9 cellular contexts compared by ENCODE assay signal in the genomic region with DNA sequence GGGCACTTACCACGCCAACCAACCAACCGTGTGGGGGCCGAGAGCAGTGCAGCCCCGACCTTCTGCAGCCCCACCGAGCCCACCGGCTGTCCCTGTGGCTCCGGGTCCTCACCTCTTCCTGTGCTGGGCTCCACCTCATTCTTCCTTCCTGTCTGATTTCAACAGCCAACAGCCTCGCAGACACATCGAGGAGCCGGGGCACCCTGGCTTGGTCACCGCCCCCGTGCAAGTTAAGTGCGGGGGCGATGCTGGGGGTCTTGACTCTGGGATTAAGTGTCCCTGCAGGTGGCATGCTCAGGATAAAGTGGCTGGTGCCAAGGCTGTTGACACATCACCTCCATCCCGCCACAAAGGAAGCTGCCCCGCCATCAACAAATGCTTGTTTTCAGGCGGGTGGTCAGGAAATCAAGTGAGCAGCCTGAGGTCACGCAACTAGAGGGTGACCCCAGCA. TPM values are rescaled to one million over a fixed set of nuclear protein-coding genes. Genes with fewer than 3 reads are reported as not detected.
A peak's percentile ranks its signal among the peaks of the same experiment; 100 is the strongest.
DNase-seq lines count a peak whose midpoint lies in the region; TF ChIP-seq lines count a peak whose summit lies in the region.
"Had no signal": no experiment of that assay in that cellular context is flagged by ENCODE, and none has a peak within 500 bp of the region (broad histone marks: within the 10 kb centered on the region; RNA-seq: fewer than 3 reads in every experiment).

A gene with protein sequence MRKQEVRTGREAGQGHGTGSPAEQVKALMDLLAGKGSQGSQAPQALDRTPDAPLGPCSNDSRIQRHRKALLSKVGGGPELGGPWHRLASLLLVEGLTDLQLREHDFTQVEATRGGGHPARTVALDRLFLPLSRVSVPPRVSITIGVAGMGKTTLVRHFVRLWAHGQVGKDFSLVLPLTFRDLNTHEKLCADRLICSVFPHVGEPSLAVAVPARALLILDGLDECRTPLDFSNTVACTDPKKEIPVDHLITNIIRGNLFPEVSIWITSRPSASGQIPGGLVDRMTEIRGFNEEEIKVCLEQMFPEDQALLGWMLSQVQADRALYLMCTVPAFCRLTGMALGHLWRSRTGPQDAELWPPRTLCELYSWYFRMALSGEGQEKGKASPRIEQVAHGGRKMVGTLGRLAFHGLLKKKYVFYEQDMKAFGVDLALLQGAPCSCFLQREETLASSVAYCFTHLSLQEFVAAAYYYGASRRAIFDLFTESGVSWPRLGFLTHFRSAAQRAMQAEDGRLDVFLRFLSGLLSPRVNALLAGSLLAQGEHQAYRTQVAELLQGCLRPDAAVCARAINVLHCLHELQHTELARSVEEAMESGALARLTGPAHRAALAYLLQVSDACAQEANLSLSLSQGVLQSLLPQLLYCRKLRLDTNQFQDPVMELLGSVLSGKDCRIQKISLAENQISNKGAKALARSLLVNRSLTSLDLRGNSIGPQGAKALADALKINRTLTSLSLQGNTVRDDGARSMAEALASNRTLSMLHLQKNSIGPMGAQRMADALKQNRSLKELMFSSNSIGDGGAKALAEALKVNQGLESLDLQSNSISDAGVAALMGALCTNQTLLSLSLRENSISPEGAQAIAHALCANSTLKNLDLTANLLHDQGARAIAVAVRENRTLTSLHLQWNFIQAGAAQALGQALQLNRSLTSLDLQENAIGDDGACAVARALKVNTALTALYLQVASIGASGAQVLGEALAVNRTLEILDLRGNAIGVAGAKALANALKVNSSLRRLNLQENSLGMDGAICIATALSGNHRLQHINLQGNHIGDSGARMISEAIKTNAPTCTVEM (minus strand): TSS at position 102 of the 451 bp plus-strand sequence. CDS start 12,367 bp downstream, outside the sequence.

- H4K20me1 ChIP-seq in osteoblast (ENCODE audit: insufficient read depth, low read length) (no peaks in the 10 kb centered on the region), smooth muscle cell (ENCODE audit: low read depth) (no peaks in the 10 kb centered on the region)

- H3F3A ChIP-seq in smooth muscle cell (ENCODE audit: low read depth): no peaks in the 10 kb centered on the region

- H3K9ac ChIP-seq in smooth muscle cell (ENCODE audit: low read depth): no peak within 1 kb of the TSS

- no peaks in the 10 kb centered on the region for H3K27me3 ChIP-seq in Peyer's patch
- H3K27me3 ChIP-seq in osteoblast (ENCODE audit: insufficient read depth, low read length): no peaks in the 10 kb centered on the region
- no peaks in the 10 kb centered on the region for H3K27me3 ChIP-seq in dorsolateral prefrontal cortex
- no peaks in the 10 kb centered on the region for H3K27me3 ChIP-seq in smooth muscle cell (ENCODE audit: low read depth)

- H3K27ac ChIP-seq in Peyer's patch (peak within 1 kb of the TSS; percentile 61 to 80 (median 62)), osteoblast (ENCODE audit: low read depth, low read length) (no peak within 1 kb of the TSS), dorsolateral prefrontal cortex (no peak within 1 kb of the TSS), smooth muscle cell (ENCODE audit: low read depth) (no peak within 1 kb of the TSS)
- H3K27ac ChIP-seq: RWPE1 had no signal

- TF ChIP-seq POLR2A in GM10847 (IDR thresholded peaks at IDR 0.05; ENCODE audit: extremely low read depth, insufficient read length): peak; percentile 32
- no peak for TF ChIP-seq POLR2A in Peyer's patch (IDR thresholded peaks at IDR 0.05)

- peak in 2 of 3 donors; percentile 69 to 77 for DNase-seq in Peyer's patch
- peak; percentile 34 for DNase-seq in activated gamma-delta T cell treated with anti-CD3 and anti-CD28 coated beads, Interleukin-2, amount 50 U/mL, for 16 hours (ENCODE audit: low read depth)
- peak; percentile 66 for DNase-seq in osteoblast (ENCODE audit: insufficient read length, low spot score, missing footprints)
- DNase-seq in dorsolateral prefrontal cortex: no peak
- DNase-seq in glomerular visceral epithelial cell (ENCODE audit: extremely low spot score): no peak
- DNase-seq in smooth muscle cell (lab: John Stamatoyannopoulos, UW; ENCODE audit: unreplicated experiment): no peak
- DNase-seq in posterior vena cava (ENCODE audit: low spot score): no peak

- H3K4me1 ChIP-seq in Peyer's patch (peaks cover 0 to 32% (median 9%) of the 10 kb centered on the region in 4 donors), osteoblast (ENCODE audit: insufficient read depth, low read length) (no peaks in the 10 kb centered on the region), smooth muscle cell (ENCODE audit: low read depth) (no peaks in the 10 kb centered on the region)

- H3K79me2 ChIP-seq in osteoblast (ENCODE audit: insufficient read depth, low read length): no peaks in the 10 kb centered on the region
- H3K79me2 ChIP-seq in smooth muscle cell (ENCODE audit: low read depth): no peaks in the 10 kb centered on the region

- 88% methylated on average over 18 of the region's 18 CpGs for WGBS in smooth muscle cell (ENCODE audit: low lambda C conversion rate)

- H3K9me3 ChIP-seq in Peyer's patch: no peaks in the 10 kb centered on the region
- no peaks in the 10 kb centered on the region for H3K9me3 ChIP-seq in osteoblast (ENCODE audit: low read depth, low read length)
- H3K9me3 ChIP-seq in smooth muscle cell (replicated peaks; ENCODE audit: low read depth): no peaks in the 10 kb centered on the region

- H3K4me2 ChIP-seq in osteoblast (ENCODE audit: insufficient read depth, low read length) (no peak within 1 kb of the TSS), smooth muscle cell (no peak within 1 kb of the TSS)

- TF ChIP-seq CTCF in Peyer's patch (IDR thresholded peaks at IDR 0.05) (no peak), osteoblast (IDR thresholded peaks at IDR 0.05; ENCODE audit: extremely low read depth, low read depth, low read length) (no peak), dorsolateral prefrontal cortex (IDR thresholded peaks at IDR 0.05 in 54 of 56, conservative IDR thresholded peaks at IDR 0.05 in 2 of 56; ENCODE audit: low read depth in 1 of 56, partially characterized antibody in 56 of 56) (no peak), smooth muscle cell (IDR thresholded peaks at IDR 0.05; ENCODE audit: borderline replicate concordance, insufficient read depth, poor library complexity, severe bottlenecking) (no peak)

- H3K4me3 ChIP-seq in Peyer's patch (peak within 1 kb of the TSS; percentile 45 to 56 (median 50)), osteoblast (ENCODE audit: insufficient read depth, low read length) (no peak within 1 kb of the TSS), dorsolateral prefrontal cortex (peak within 1 kb of the TSS in 1 of 59 donors; percentile 36), smooth muscle cell (no peak within 1 kb of the TSS)

- H3K36me3 ChIP-seq in Peyer's patch: no peaks in the 10 kb centered on the region
- H3K36me3 ChIP-seq in osteoblast (ENCODE audit: insufficient read depth, low read length): no peaks in the 10 kb centered on the region
- no peaks in the 10 kb centered on the region for H3K36me3 ChIP-seq in smooth muscle cell (ENCODE audit: low read depth)

- H2AFZ ChIP-seq in osteoblast (ENCODE audit: low read length) (no peak within 1 kb of the TSS), smooth muscle cell (ENCODE audit: low read depth) (no peak within 1 kb of the TSS)

- intact Hi-C loops in dorsolateral prefrontal cortex (cut with DNase I) (no loop called here), posterior vena cava (cut with DNase I) (no loop called here)

RNA-seq across cellular contexts. Expression of the gene that starts here (rescaled TPM):
- total RNA-seq in Peyer's patch (10 to 100 TPM in 1 of 4 donors, 1 to 10 TPM in 3; 4.4 to 32.2 (median 7.3) TPM), osteoblast (under 0.01 and 0.29 TPM in 2 replicates), dorsolateral prefrontal cortex (1 to 10 TPM in 11 of 120 experiments, under 1 TPM in 104, not detected in 5; 0.06 to 2.1 (median 0.39) TPM), smooth muscle cell (not detected in 2 replicates), posterior vena cava (1 to 10 TPM in 1 of 2 donors, under 1 TPM in 1; 0.81 to 1.0 TPM)
- 0.02 and 0.48 TPM in 2 replicates for polyA plus RNA-seq in smooth muscle cell

Comparison
In these comparisons a context has a peak if more than half of its experiments do, and no peak if none do; other contexts are left out.
1. Peak in DNase-seq in osteoblast; RNA of the gene not detected or under 1 TPM.
2. DNase-seq: peak in Peyer's patch (2 of 3) and activated gamma-delta T cell treated with anti-CD3 and anti-CD28 coated beads, Interleukin-2, amount 50 U/mL, for 16 hours (single experiment); none in dorsolateral prefrontal cortex (0 of 10), glomerular visceral epithelial cell (single experiment), smooth muscle cell (single experiment) and posterior vena cava (single experiment).
3. H3K27ac ChIP-seq: peak in Peyer's patch (4 of 4); none in osteoblast (single experiment), dorsolateral prefrontal cortex (0 of 59) and smooth muscle cell (single experiment).
4. H3K4me3 ChIP-seq: peak in Peyer's patch (4 of 4); none in osteoblast (single experiment) and smooth muscle cell (single experiment).